29 cellular contexts compared by ENCODE assay signal in the genomic region with DNA sequence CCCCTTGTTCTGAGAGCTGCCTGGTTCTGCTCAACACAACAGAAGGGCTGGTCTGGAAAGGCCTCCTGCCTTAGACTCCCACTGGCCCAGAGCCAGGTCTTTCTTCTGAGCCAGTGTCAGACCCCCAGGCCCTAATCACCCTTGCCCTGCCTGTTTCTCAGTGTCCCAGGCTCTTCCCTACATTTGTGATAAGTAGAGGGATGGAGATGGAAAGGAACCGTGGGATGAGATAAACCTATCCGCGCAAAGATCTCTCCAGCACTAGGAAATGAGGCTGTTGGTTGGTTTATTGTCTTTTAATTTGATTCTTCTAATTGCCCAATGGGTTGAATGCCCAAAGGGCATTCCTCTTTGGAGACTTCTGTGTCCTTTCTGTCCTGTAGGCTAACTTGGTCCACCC.
"Had no signal": no experiment of that assay in that cellular context is flagged by ENCODE, and none has a peak within 500 bp of the region (broad histone marks: within the 10 kb centered on the region; RNA-seq: fewer than 3 reads in every experiment).

No MANE protein-coding gene starts in this region.

- H3K36me3 ChIP-seq: ascending aorta, cardiac muscle cell, Peyer's patch, WERI-Rb-1 had no signal

- H3K4me1 ChIP-seq: ascending aorta, Peyer's patch had no signal

- H3K27me3 ChIP-seq: ascending aorta, Peyer's patch had no signal

- ATAC-seq: K562, PC-3, Right ventricle myocardium inferior had no signal

- H3K27ac ChIP-seq: ascending aorta, cardiac muscle cell, Peyer's patch, RWPE1, WERI-Rb-1 had no signal

- H3K9me3 ChIP-seq: ascending aorta, Peyer's patch had no signal

- DNase-seq: activated CD4-positive, alpha-beta memory T cell treated with anti-CD3 and anti-CD28 coated beads, Interleukin-2, amount 10 ng/mL, durations not matched to agents 7 days and 5 days; activated CD4-positive, alpha-beta T cell treated with anti-CD3 and anti-CD28 coated beads for 1 hour; activated CD4-positive, alpha-beta T cell treated with anti-CD3 and anti-CD28 coated beads for 48 hours; activated CD4-positive, CD25-positive, alpha-beta regulatory T cell; activated gamma-delta T cell; activated naive CD4-positive, alpha-beta T cell treated with Interleukin-2 at 50 U/mL for 16 hours; activated naive CD8-positive, alpha-beta T cell treated with anti-CD3 and anti-CD28 coated beads, Interleukin-2, amount 10 ng/mL, durations not matched to agents 7 days and 5 days; activated T-cell treated with anti-CD3 and anti-CD28 coated beads, Interleukin-2, amount 50 U/mL, for 24 hours; amygdala; NCI-H1092 treated with DMSO at 0.1 percent for 48 hours; NCI-H1417; NCI-H146; NCI-H187; NCI-H2029 treated with DMSO at 0.1 percent for 48 hours; NCI-H2107; NCI-H2171; NCI-H510A; NCI-H526; NCI-H748 treated with DMSO at 0.1 percent for 48 hours; PC-3; Peyer's patch; SIG-M5; T1000; WERI-Rb-1 had no signal

- H3K4me3 ChIP-seq: ascending aorta, cardiac muscle cell, K562, Peyer's patch had no signal
